10 cellular contexts compared by ENCODE assay signal in the genomic region with DNA sequence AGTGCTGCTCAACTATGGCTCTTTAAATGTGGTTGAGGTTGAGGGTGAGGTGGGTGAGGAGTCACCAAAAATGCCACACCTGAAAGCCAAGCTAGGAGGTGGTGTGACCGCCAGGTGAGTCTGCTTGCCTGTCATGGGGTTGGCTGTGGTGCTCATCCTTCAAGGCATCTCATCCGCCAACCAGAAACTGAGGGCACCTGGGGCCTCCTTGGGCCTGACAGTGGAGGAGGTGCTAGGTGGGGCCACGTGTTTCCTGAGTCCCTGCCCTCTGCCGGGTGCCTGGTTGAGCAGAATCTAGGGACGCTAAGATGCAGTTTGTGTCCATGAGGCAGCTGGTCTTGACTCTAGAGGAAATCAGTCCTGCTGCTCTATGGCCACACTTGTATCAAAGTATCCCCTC.
"Had no signal": no experiment of that assay in that cellular context is flagged by ENCODE, and none has a peak within 500 bp of the region (broad histone marks: within the 10 kb centered on the region; RNA-seq: fewer than 3 reads in every experiment).

No MANE protein-coding gene starts in this region.

- H3K27ac ChIP-seq: neutrophil, transverse colon had no signal

- H3K9me3 ChIP-seq: adrenal gland, neutrophil, transverse colon had no signal

- H3K27me3 Mint-ChIP-seq: activated CD4-positive, alpha-beta T cell treated with anti-CD3 and anti-CD28 coated beads for 36 hours; central memory CD8-positive, alpha-beta T cell; naive B cell had no signal

- H3K4me1 ChIP-seq: adrenal gland, transverse colon had no signal

- H3K4me3 Mint-ChIP-seq: activated CD4-positive, alpha-beta T cell treated with anti-CD3 and anti-CD28 coated beads for 36 hours; activated CD8-positive, alpha-beta T cell treated with anti-CD3 and anti-CD28 coated beads, Interleukin-2, amount 10 ng/mL, durations not matched to agents 7 days and 5 days; activated naive CD4-positive, alpha-beta T cell treated with anti-CD3 and anti-CD28 coated beads for 36 hours; central memory CD8-positive, alpha-beta T cell; naive B cell had no signal

- H3K9me3 Mint-ChIP-seq: activated naive CD4-positive, alpha-beta T cell treated with anti-CD3 and anti-CD28 coated beads for 36 hours; central memory CD8-positive, alpha-beta T cell; naive B cell had no signal

- H3K4me3 ChIP-seq: adrenal gland, lung, smooth muscle cell, transverse colon had no signal

- H3K27me3 ChIP-seq: adrenal gland, neutrophil, transverse colon had no signal

- H3K27ac Mint-ChIP-seq: activated CD4-positive, alpha-beta T cell treated with anti-CD3 and anti-CD28 coated beads for 36 hours; activated CD8-positive, alpha-beta T cell treated with anti-CD3 and anti-CD28 coated beads, Interleukin-2, amount 10 ng/mL, durations not matched to agents 7 days and 5 days; activated naive CD4-positive, alpha-beta T cell treated with anti-CD3 and anti-CD28 coated beads for 36 hours had no signal
